Comparison of ENCODE assay signal across 11 cellular contexts in genomic region chr14:65052832-65053231, GRCh38.
"Had no signal": no experiment of that assay in that cellular context is flagged by ENCODE, and none has a peak within 500 bp of the region (broad histone marks: within the 10 kb centered on the region; RNA-seq: fewer than 3 reads in every experiment).

No MANE protein-coding gene starts in this region.

- H3K27me3 ChIP-seq: colonic mucosa, pancreas, tibial nerve had no signal

- H3K9me3 ChIP-seq: colonic mucosa, left ventricle myocardium inferior, pancreas, tibial nerve had no signal

- H3K27ac Mint-ChIP-seq: activated naive CD8-positive, alpha-beta T cell treated with anti-CD3 and anti-CD28 coated beads, Interleukin-2, amount 10 ng/mL, durations not matched to agents 7 days and 5 days had no signal

- DNase-seq: activated naive CD8-positive, alpha-beta T cell treated with anti-CD3 and anti-CD28 coated beads, Interleukin-2, amount 10 ng/mL, durations not matched to agents 7 days and 5 days; caudate nucleus; colonic mucosa; effector CD4-positive, alpha-beta T cell; foreskin melanocyte; left ventricle myocardium inferior; mesenchymal stem cell; pancreas; stimulated activated CD4-positive, alpha-beta T cell treated with anti-CD3 and anti-CD28 coated beads, Interleukin-4, amount 100 ng/mL, for 4 hours had no signal

- H3K4me3 Mint-ChIP-seq: activated naive CD8-positive, alpha-beta T cell treated with anti-CD3 and anti-CD28 coated beads, Interleukin-2, amount 10 ng/mL, durations not matched to agents 7 days and 5 days had no signal

- H3K4me3 ChIP-seq: colonic mucosa, left ventricle myocardium inferior, pancreas, tibial nerve had no signal

- H3K27ac ChIP-seq: colonic mucosa, left ventricle myocardium inferior, pancreas, tibial nerve had no signal

- ATAC-seq: activated CD4-positive, CD25-positive, alpha-beta regulatory T cell treated with anti-CD3 and anti-CD28 coated beads, Interleukin-2, amount 50 U/mL, for 24 hours; pancreas had no signal

- H3K27me3 Mint-ChIP-seq: activated naive CD8-positive, alpha-beta T cell treated with anti-CD3 and anti-CD28 coated beads, Interleukin-2, amount 10 ng/mL, durations not matched to agents 7 days and 5 days had no signal

- H3K4me1 ChIP-seq: colonic mucosa, pancreas, tibial nerve had no signal

- H3K9me3 Mint-ChIP-seq: activated naive CD8-positive, alpha-beta T cell treated with anti-CD3 and anti-CD28 coated beads, Interleukin-2, amount 10 ng/mL, durations not matched to agents 7 days and 5 days had no signal

- H3K36me3 ChIP-seq: colonic mucosa, pancreas had no signal
